ENCODE assay signal across 19 cellular contexts in the genomic region with DNA sequence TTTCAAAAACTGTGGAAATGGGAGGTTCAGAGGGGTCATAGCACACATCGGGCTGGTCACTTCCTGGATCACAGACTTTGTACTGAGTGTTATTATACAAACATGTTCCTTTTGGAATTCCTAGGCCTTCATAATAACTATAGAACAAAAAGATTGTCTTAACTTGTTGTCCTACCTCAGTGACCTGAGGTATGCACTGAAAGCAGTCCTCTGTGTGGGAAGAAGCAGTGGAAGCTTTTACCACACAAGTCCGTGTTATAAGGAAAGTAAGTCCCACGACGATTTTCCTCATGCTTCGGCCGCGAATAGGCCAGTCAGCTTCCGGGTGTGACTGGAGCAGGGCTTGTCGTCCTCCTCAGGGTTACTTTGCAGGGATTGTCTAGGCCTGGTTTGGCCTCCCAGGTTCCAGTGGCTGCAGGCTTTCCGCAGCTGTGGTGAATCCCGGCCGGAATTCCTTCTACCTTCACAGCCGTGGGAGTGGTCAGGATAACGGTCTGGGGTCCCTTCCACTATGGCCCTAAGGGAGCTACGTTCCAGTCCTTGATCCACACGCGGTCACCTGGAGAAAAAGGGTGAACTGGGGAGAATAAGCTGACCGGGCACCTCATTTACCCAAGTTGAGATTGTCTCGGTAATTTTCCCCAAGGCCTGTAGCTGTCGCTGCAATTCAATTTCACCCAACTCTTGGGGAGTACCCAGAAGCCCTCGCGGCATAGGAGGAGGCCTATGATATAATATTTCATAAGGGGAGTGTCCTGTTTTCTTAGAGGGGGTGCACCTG. TPM values are rescaled to one million over a fixed set of nuclear protein-coding genes. Genes with fewer than 3 reads are reported as not detected.
DNase-seq lines count a peak whose midpoint lies in the region; ATAC-seq, FAIRE-seq and TF ChIP-seq lines count a peak whose summit lies in the region.
"Had no signal": no experiment of that assay in that cellular context is flagged by ENCODE, and none has a peak within 500 bp of the region (broad histone marks: within the 10 kb centered on the region; RNA-seq: fewer than 3 reads in every experiment).

No MANE protein-coding gene starts in this region.

- H3K4me1 Mint-ChIP-seq in IgD-negative memory B cell, result peaks cover 11 to 42% (median 25%) of the 10 kb centered on the region in 3 donors
- peaks cover 10% of the 10 kb centered on the region for H3K4me1 Mint-ChIP-seq in Calu3 (ENCODE audit: low read depth, unreplicated experiment)
- H3K4me1 Mint-ChIP-seq in immature natural killer cell, result no peaks in the 10 kb centered on the region
- H3K4me1 Mint-ChIP-seq: neural crest cell had no signal

- peak; percentile 48 for ATAC-seq in mucosa of descending colon

- peaks cover 41 to 70% (median 54%) of the 10 kb centered on the region in 10 experiments for H3K4me1 ChIP-seq in BLaER1 treated with 17β-estradiol and CSF1 and Interleukin-3, amounts not matched to agents 10 nM and 100 nM
- H3K4me1 ChIP-seq in mucosa of descending colon (ENCODE audit: low read depth), result no peaks in the 10 kb centered on the region
- H3K4me1 ChIP-seq: right atrium auricular region had no signal

- H3K27me3 Mint-ChIP-seq in IgD-negative memory B cell (no peaks in the 10 kb centered on the region), Calu3 (ENCODE audit: unreplicated experiment) (no peaks in the 10 kb centered on the region), immature natural killer cell (ENCODE audit: low read depth in 3 of 3) (peaks cover 0 to 11% (median 3%) of the 10 kb centered on the region in 3 donors)
- H3K27me3 Mint-ChIP-seq: activated CD4-positive, alpha-beta memory T cell treated with anti-CD3 and anti-CD28 coated beads, Interleukin-2, amount 10 ng/mL, durations not matched to agents 7 days and 5 days; central memory CD8-positive, alpha-beta T cell had no signal

- CTCF ChIA-PET in Calu3 (lab: Charles Lee), result interaction anchor here (1.4 kb wide), 1 partner anchor 9 kb away, joined by 3 read pairs; no protein-coding TSS in a partner anchor

- H3K4me3 ChIP-seq in BLaER1 treated with 17β-estradiol and CSF1 and Interleukin-3, amounts not matched to agents 10 nM and 100 nM, result no peak overlapping the region
- no peak overlapping the region for H3K4me3 ChIP-seq in bronchial epithelial cell (ENCODE audit: low read depth, low read length)
- no peak overlapping the region for H3K4me3 ChIP-seq in mucosa of descending colon
- H3K4me3 ChIP-seq: right atrium auricular region had no signal

- FAIRE-seq in bronchial epithelial cell (lab: Jason Lieb, UNC), result no peak

- H4K20me1 ChIP-seq in BLaER1 treated with 17β-estradiol and CSF1 and Interleukin-3, amounts not matched to agents 10 nM and 100 nM, result no peaks in the 10 kb centered on the region

- no peak for DNase-seq in bronchial epithelial cell (ENCODE audit: low read depth)
- DNase-seq in mucosa of descending colon, result no peak
- DNase-seq in Calu3, result no peak
- no peak for DNase-seq in immature natural killer cell
- no peak for DNase-seq in NAMALWA (ENCODE audit: low spot score)
- DNase-seq in activated naive CD4-positive, alpha-beta T cell (lab: John Stamatoyannopoulos, UW), result no peak
- DNase-seq: activated CD4-positive, alpha-beta memory T cell treated with anti-CD3 and anti-CD28 coated beads, Interleukin-2, amount 10 ng/mL, durations not matched to agents 7 days and 5 days; Caco-2; mesenchymal stem cell; NCI-H1048; NCI-H2107; NCI-H82 had no signal

- TF ChIP-seq CTCF in bronchial epithelial cell (IDR thresholded peaks at IDR 0.05; ENCODE audit: insufficient read depth, low read length, severe bottlenecking) (peak; percentile 29), mucosa of descending colon (IDR thresholded peaks at IDR 0.05) (no peak), Calu3 (IDR thresholded peaks at IDR 0.05; ENCODE audit: unreplicated experiment) (no peak)

- H3K36me3 ChIP-seq in BLaER1 treated with 17β-estradiol and CSF1 and Interleukin-3, amounts not matched to agents 10 nM and 100 nM, result no peaks in the 10 kb centered on the region
- H3K36me3 ChIP-seq in bronchial epithelial cell (ENCODE audit: control insufficient read depth, insufficient read depth, low read length) (no peaks in the 10 kb centered on the region), mucosa of descending colon (ENCODE audit: low read depth) (no peaks in the 10 kb centered on the region)
- H3K36me3 ChIP-seq: right atrium auricular region had no signal

- H3K27ac ChIP-seq in BLaER1 treated with 17β-estradiol and CSF1 and Interleukin-3, amounts not matched to agents 10 nM and 100 nM, result peak overlapping the region in 2 of 11 experiments; percentile 4 to 6; a peak in 1 of 22 replicates
- H3K27ac ChIP-seq: right atrium auricular region had no signal

- no peaks in the 10 kb centered on the region for H3K36me3 Mint-ChIP-seq in IgD-negative memory B cell
- H3K36me3 Mint-ChIP-seq in Calu3 (ENCODE audit: insufficient read depth, unreplicated experiment), result no peaks in the 10 kb centered on the region
- H3K36me3 Mint-ChIP-seq in immature natural killer cell, result no peaks in the 10 kb centered on the region

- intact Hi-C loops in mucosa of descending colon (cut with DNase I, micrococcal nuclease), result no loop called here
- intact Hi-C loops in Calu3 (cut with micrococcal nuclease; ENCODE audit: unreplicated experiment), result no loop called here

- peak overlapping the region in 2 of 3 donors; percentile 52 to 76 for H3K27ac Mint-ChIP-seq in IgD-negative memory B cell
- H3K27ac Mint-ChIP-seq in Calu3 (ENCODE audit: unreplicated experiment), result no peak overlapping the region
- no peak overlapping the region for H3K27ac Mint-ChIP-seq in immature natural killer cell
- H3K27ac Mint-ChIP-seq: activated CD4-positive, alpha-beta memory T cell treated with anti-CD3 and anti-CD28 coated beads, Interleukin-2, amount 10 ng/mL, durations not matched to agents 7 days and 5 days had no signal

- peaks cover 0 to 1% (median 0%) of the 10 kb centered on the region in 3 donors for H3K9me3 Mint-ChIP-seq in IgD-negative memory B cell
- peaks cover 5% of the 10 kb centered on the region for H3K9me3 Mint-ChIP-seq in Calu3 (ENCODE audit: low read depth, unreplicated experiment)
- peaks cover 0 to 5% (median 2%) of the 10 kb centered on the region in 6 donors for H3K9me3 Mint-ChIP-seq in immature natural killer cell
- H3K9me3 Mint-ChIP-seq: central memory CD8-positive, alpha-beta T cell; neural crest cell had no signal

- H3K4me2 ChIP-seq in BLaER1 treated with 17β-estradiol and CSF1 and Interleukin-3, amounts not matched to agents 10 nM and 100 nM, result peak overlapping the region; percentile 36 to 81 (median 71); a peak in 19 of 22 replicates

- H3K4me3 Mint-ChIP-seq in IgD-negative memory B cell (peak overlapping the region in 1 of 4 donors; percentile 77), Calu3 (ENCODE audit: low read depth, unreplicated experiment) (no peak overlapping the region), immature natural killer cell (no peak overlapping the region)
- H3K4me3 Mint-ChIP-seq: activated CD4-positive, alpha-beta memory T cell treated with anti-CD3 and anti-CD28 coated beads, Interleukin-2, amount 10 ng/mL, durations not matched to agents 7 days and 5 days; central memory CD8-positive, alpha-beta T cell; neural crest cell had no signal

- H3K27me3 ChIP-seq in BLaER1 treated with 17β-estradiol and CSF1 and Interleukin-3, amounts not matched to agents 10 nM and 100 nM, result no peaks in the 10 kb centered on the region
- no peaks in the 10 kb centered on the region for H3K27me3 ChIP-seq in bronchial epithelial cell (ENCODE audit: control insufficient read depth, insufficient read depth, low read length)
- H3K27me3 ChIP-seq: right atrium auricular region had no signal

- H3K9ac ChIP-seq in BLaER1 treated with 17β-estradiol and CSF1 and Interleukin-3, amounts not matched to agents 10 nM and 100 nM, result peak overlapping the region in 1 of 11 experiments; percentile 43; a peak in 2 of 22 replicates

- peaks cover 10 to 17% (median 15%) of the 10 kb centered on the region in 11 experiments; a peak in 19 of 22 replicates for H3K9me3 ChIP-seq in BLaER1 treated with 17β-estradiol and CSF1 and Interleukin-3, amounts not matched to agents 10 nM and 100 nM (replicated peaks in 1 of 11)
- H3K9me3 ChIP-seq in mucosa of descending colon, result peaks cover 5% of the 10 kb centered on the region
- H3K9me3 ChIP-seq: Caco-2 had no signal

- BruUV-seq in Calu3 (replicated peaks; lab: Mats Ljungman, UMichigan), result no TSS peak

RNA-seq across cellular contexts. Expression of a gene that starts 16.0 kb away (rescaled TPM):
- polyA plus RNA-seq in IgD-negative memory B cell (4.2 TPM), immature natural killer cell (1 to 10 TPM in 1 of 3 donors, under 1 TPM in 1, not detected in 1; 0.50 to 2.2 TPM)
- total RNA-seq in bronchial epithelial cell (0.26 TPM in 2 replicates), mucosa of descending colon (1 to 10 TPM; 1.8 to 3.2 (median 2.0) TPM), Calu3 (2022) (1.9 and 3.6 TPM in 2 replicates)
- total RNA-seq: RPMI7951 had no signal

RNA-seq across cellular contexts. Expression of a gene that starts 20.3 kb away (rescaled TPM):
- polyA plus RNA-seq in IgD-negative memory B cell (not detected), immature natural killer cell (not detected)
- total RNA-seq in bronchial epithelial cell (0.13 TPM in 1 of 2 replicates, not detected in the other), mucosa of descending colon (1 to 10 TPM in 2 of 3 donors, under 1 TPM in 1; 0.49 to 1.5 (median 1.1) TPM), Calu3 (2022) (5.3 and 6.8 TPM in 2 replicates)
- total RNA-seq: fibroblast of villous mesenchyme had no signal

RNA-seq across cellular contexts. Expression of a gene that starts 26.8 kb away (rescaled TPM):
- polyA plus RNA-seq in IgD-negative memory B cell (130 TPM), immature natural killer cell (10 to 100 TPM; 65.0 to 84.9 (median 68.8) TPM)
- total RNA-seq in bronchial epithelial cell (44.2 and 71.9 TPM in 2 replicates), mucosa of descending colon (10 to 100 TPM; 69.7 to 99.5 (median 85.0) TPM), Calu3 (2022) (72.7 and 77.5 TPM in 2 replicates)

RNA-seq across cellular contexts. Expression of a gene that starts 34.7 kb away (rescaled TPM):
- 32.8 TPM for polyA plus RNA-seq in IgD-negative memory B cell
- 22.5 and 28.4 TPM in 2 replicates for total RNA-seq in bronchial epithelial cell
- 10 to 100 TPM; 20.8 to 27.9 (median 22.9) TPM for total RNA-seq in mucosa of descending colon
- total RNA-seq in Calu3 (2022), result 67.1 and 81.9 TPM in 2 replicates
- polyA plus RNA-seq in immature natural killer cell, result 10 to 100 TPM; 14.5 to 24.8 (median 22.8) TPM

Comparison
In these comparisons a context has a peak if more than half of its experiments do, and no peak if none do; other contexts are left out.
1. H3K27ac Mint-ChIP-seq: peak in IgD-negative memory B cell (2 of 3); none in Calu3 (single experiment) and immature natural killer cell (0 of 6).